Comparison of ENCODE assay signal across 27 cellular contexts in genomic region chr17:604719-605118, GRCh38.
A peak's percentile ranks its signal among the peaks of the same experiment; 100 is the strongest.
DNase-seq lines count a peak whose midpoint lies in the region; ATAC-seq, FAIRE-seq and TF ChIP-seq lines count a peak whose summit lies in the region.
"Had no signal": no experiment of that assay in that cellular context is flagged by ENCODE, and none has a peak within 500 bp of the region (broad histone marks: within the 10 kb centered on the region; RNA-seq: fewer than 3 reads in every experiment).

No MANE protein-coding gene starts in this region.

- TF ChIP-seq CTCF in astrocyte (IDR thresholded peaks at IDR 0.05; ENCODE audit: insufficient read depth, low read depth, low read length) (no peak), fibroblast of villous mesenchyme (IDR thresholded peaks at IDR 0.05; ENCODE audit: insufficient read depth, low read depth, low read length) (no peak), smooth muscle cell (IDR thresholded peaks at IDR 0.05; ENCODE audit: borderline replicate concordance, insufficient read depth, poor library complexity, severe bottlenecking) (no peak)

- no peaks in the 10 kb centered on the region for H3K27me3 Mint-ChIP-seq in astrocyte (ENCODE audit: low read depth, unreplicated experiment)
- H3K27me3 Mint-ChIP-seq: activated CD8-positive, alpha-beta T cell treated with anti-CD3 and anti-CD28 coated beads for 36 hours; CD4-positive, alpha-beta memory T cell had no signal

- no peak overlapping the region for H3K4me3 ChIP-seq in astrocyte (ENCODE audit: insufficient read depth, low read depth, low read length)
- no peak overlapping the region for H3K4me3 ChIP-seq in fibroblast of villous mesenchyme (ENCODE audit: low read depth, low read length)
- no peak overlapping the region for H3K4me3 ChIP-seq in smooth muscle cell
- H3K4me3 ChIP-seq: pancreas, SJCRH30, spleen, thoracic aorta had no signal

- H3K9ac ChIP-seq in astrocyte (ENCODE audit: low read length) (no peak overlapping the region), smooth muscle cell (ENCODE audit: low read depth) (no peak overlapping the region)

- H3K27ac ChIP-seq in astrocyte (ENCODE audit: low read depth, low read length) (no peak overlapping the region), smooth muscle cell (ENCODE audit: low read depth) (peak overlapping the region; percentile 37)
- H3K27ac ChIP-seq: pancreas, SJCRH30, spleen, thoracic aorta had no signal

- peaks cover 33% of the 10 kb centered on the region for H3K36me3 Mint-ChIP-seq in astrocyte (ENCODE audit: low read depth, unreplicated experiment)

- H3K4me1 ChIP-seq in astrocyte (ENCODE audit: insufficient read depth, low read length) (peaks cover 16% of the 10 kb centered on the region), smooth muscle cell (ENCODE audit: low read depth) (peaks cover 12% of the 10 kb centered on the region)
- H3K4me1 ChIP-seq: pancreas had no signal

- 49% methylated on average over 7 of the region's 7 CpGs for WGBS in smooth muscle cell (ENCODE audit: low lambda C conversion rate)

- peaks cover 8% of the 10 kb centered on the region for H3K4me1 Mint-ChIP-seq in astrocyte (ENCODE audit: low read depth, unreplicated experiment)

- H3K79me2 ChIP-seq in astrocyte (ENCODE audit: insufficient read depth, low read length): no peaks in the 10 kb centered on the region
- no peaks in the 10 kb centered on the region for H3K79me2 ChIP-seq in smooth muscle cell (ENCODE audit: low read depth)

- H3K27ac Mint-ChIP-seq in astrocyte (ENCODE audit: unreplicated experiment): no peak overlapping the region
- H3K27ac Mint-ChIP-seq: activated CD8-positive, alpha-beta T cell treated with anti-CD3 and anti-CD28 coated beads for 36 hours had no signal

- peaks cover 61% of the 10 kb centered on the region for H3F3A ChIP-seq in smooth muscle cell (ENCODE audit: low read depth)

- no peaks in the 10 kb centered on the region for H3K9me3 ChIP-seq in astrocyte (ENCODE audit: insufficient read depth, low read depth, low read length)
- no peaks in the 10 kb centered on the region for H3K9me3 ChIP-seq in smooth muscle cell (replicated peaks; ENCODE audit: low read depth)
- H3K9me3 ChIP-seq: pancreas, SJCRH30, spleen, thoracic aorta had no signal

- H3K9me3 Mint-ChIP-seq in astrocyte (ENCODE audit: unreplicated experiment): no peaks in the 10 kb centered on the region
- H3K9me3 Mint-ChIP-seq: activated CD8-positive, alpha-beta T cell treated with anti-CD3 and anti-CD28 coated beads for 36 hours; CD4-positive, alpha-beta memory T cell; mesothelial cell of epicardium; natural killer cell had no signal

- no peak for FAIRE-seq in astrocyte (lab: Jason Lieb, UNC)
- FAIRE-seq: colon, G401.6, pancreas, RCC 7860 had no signal

- ATAC-seq in GM21367 (IDR thresholded peaks at IDR 0.05; ENCODE audit: unreplicated experiment): no peak
- ATAC-seq: activated CD8-positive, alpha-beta T cell treated with anti-CD3 and anti-CD28 coated beads for 36 hours; natural killer cell; pancreas had no signal

- H3K27me3 ChIP-seq in astrocyte (ENCODE audit: insufficient read depth, low read length): no peaks in the 10 kb centered on the region
- H3K27me3 ChIP-seq in smooth muscle cell (ENCODE audit: low read depth): no peaks in the 10 kb centered on the region
- H3K27me3 ChIP-seq: pancreas, SJCRH30, spleen had no signal

- H4K20me1 ChIP-seq in astrocyte (ENCODE audit: insufficient read depth, low read length) (no peaks in the 10 kb centered on the region), smooth muscle cell (ENCODE audit: low read depth) (peaks cover 58% of the 10 kb centered on the region)

- H2AFZ ChIP-seq in astrocyte (ENCODE audit: low read depth, low read length) (no peak overlapping the region), smooth muscle cell (ENCODE audit: low read depth) (no peak overlapping the region)

- no peak overlapping the region for H3K4me2 ChIP-seq in astrocyte (ENCODE audit: low read length)
- peak overlapping the region; percentile 3 for H3K4me2 ChIP-seq in smooth muscle cell

- H3K36me3 ChIP-seq in astrocyte (ENCODE audit: insufficient read depth, low read length): peaks cover 2% of the 10 kb centered on the region
- H3K36me3 ChIP-seq in smooth muscle cell (ENCODE audit: low read depth): no peaks in the 10 kb centered on the region
- H3K36me3 ChIP-seq: SJCRH30 had no signal

- H3K4me3 Mint-ChIP-seq in astrocyte (ENCODE audit: unreplicated experiment): no peak overlapping the region
- H3K4me3 Mint-ChIP-seq: activated CD8-positive, alpha-beta T cell treated with anti-CD3 and anti-CD28 coated beads for 36 hours; CD4-positive, alpha-beta memory T cell; mesothelial cell of epicardium; natural killer cell had no signal

- DNase-seq in GM03348 (ENCODE audit: low spot score) (peak; percentile 29), astrocyte (ENCODE audit: low read depth) (peak; percentile 34), fibroblast of villous mesenchyme (ENCODE audit: low read depth) (peak; percentile 37), smooth muscle cell (lab: John Stamatoyannopoulos, UW; ENCODE audit: unreplicated experiment) (no peak), middle frontal gyrus (ENCODE audit: extremely low spot score, low spot score) (no peak), NCI-H146 (lab: John Stamatoyannopoulos, UW) (no peak)
- DNase-seq: activated CD4-positive, CD25-positive, alpha-beta regulatory T cell treated with anti-CD3 and anti-CD28 coated beads, Interleukin-2, amount 50 U/mL, for 72 hours; activated CD8-positive, alpha-beta T cell treated with anti-CD3 and anti-CD28 coated beads for 36 hours; activated gamma-delta T cell; CD4-positive, alpha-beta memory T cell; GOT3; Kasumi-1; MV-4-11; natural killer cell; NCI-H2171 treated with DMSO at 0.1 percent for 48 hours; NCI-H524; pancreas; SJCRH30; spleen; stimulated activated CD4-positive, alpha-beta T cell treated with anti-CD3 and anti-CD28 coated beads, Interleukin-2, amount 100 ng/mL, for 48 hours; stimulated activated naive CD4-positive, alpha-beta T cell had no signal

Comparison
In these comparisons a context has a peak if more than half of its experiments do, and no peak if none do; other contexts are left out.
1. DNase-seq: peak in GM03348 (single experiment), astrocyte (single experiment) and fibroblast of villous mesenchyme (single experiment); none in smooth muscle cell (single experiment), middle frontal gyrus (single experiment) and NCI-H146 (single experiment).